ENCODE assay signal across 8 cellular contexts in the genomic region with DNA sequence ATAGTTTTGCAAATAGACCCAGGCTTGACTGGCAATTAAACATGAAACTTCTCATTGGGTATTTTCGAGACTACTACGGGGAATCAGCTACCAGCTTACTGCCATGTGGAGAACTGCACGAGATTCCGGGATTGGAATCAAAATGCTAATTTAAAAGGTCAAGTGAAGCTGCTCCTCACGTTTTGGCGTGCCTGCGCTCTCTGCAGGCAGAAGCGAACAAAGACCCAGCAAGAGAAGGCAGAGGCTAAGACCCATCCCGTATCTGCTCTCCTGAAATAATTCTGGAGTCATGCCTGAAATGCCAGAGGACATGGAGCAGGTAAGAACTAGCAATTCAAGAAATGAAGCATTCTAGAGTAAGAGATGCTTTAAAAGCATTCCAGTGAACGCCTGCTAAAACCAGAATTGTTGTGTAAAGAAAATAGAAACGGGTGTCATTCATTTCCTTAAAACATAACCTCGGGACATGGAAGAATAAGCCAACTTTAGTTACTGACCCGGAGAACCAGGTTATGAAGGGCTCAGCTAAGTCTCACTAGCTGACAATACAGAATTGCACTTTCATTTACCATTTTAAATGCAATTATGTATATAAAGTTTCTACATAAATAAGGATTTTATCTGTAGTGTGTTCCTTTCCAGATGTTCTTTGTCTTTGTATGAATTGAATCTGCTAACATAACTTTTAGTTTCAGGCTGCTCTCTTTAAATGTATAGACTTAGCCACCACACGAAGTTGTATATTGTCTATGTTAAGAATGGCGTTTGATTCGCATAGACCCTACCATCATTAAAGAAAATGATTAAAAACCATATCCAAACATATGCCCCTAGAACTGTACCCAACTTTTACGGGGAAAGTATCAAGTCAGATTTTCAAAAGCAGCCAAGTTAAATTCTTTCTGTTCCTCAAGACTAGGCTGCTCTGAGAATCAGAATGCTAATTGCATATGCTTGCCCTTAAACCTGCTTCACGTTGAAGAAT. TPM values are rescaled to one million over a fixed set of nuclear protein-coding genes. Genes with fewer than 3 reads are reported as not detected.
DNase-seq lines count a peak whose midpoint lies in the region; ATAC-seq lines count a peak whose summit lies in the region.

No MANE protein-coding gene starts in this region.

- H3K27ac ChIP-seq in HUES6 (ENCODE audit: low read depth, low read length) (peak overlapping the region; percentile 97), skeletal muscle tissue (ENCODE audit: low read depth, low read length) (peak overlapping the region; percentile 89)

- H3K4me3 Mint-ChIP-seq in immature natural killer cell = peak overlapping the region; percentile 94 to 100 (median 99)

- peaks cover 6 to 22% (median 20%) of the 10 kb centered on the region in 3 donors for H3K27me3 Mint-ChIP-seq in immature natural killer cell (ENCODE audit: low read depth in 3 of 3)

- peak overlapping the region; percentile 100 for H3K4me3 ChIP-seq in GM08714 (ENCODE audit: low read length)
- peak overlapping the region; percentile 92 for H3K4me3 ChIP-seq in HUES6 (ENCODE audit: low read depth, low read length)
- H3K4me3 ChIP-seq in skeletal muscle tissue (ENCODE audit: low read length in 3 of 3) = peak overlapping the region; percentile 75 to 98 (median 94)

- no peaks in the 10 kb centered on the region for H3K36me3 Mint-ChIP-seq in immature natural killer cell

- H3K9me3 Mint-ChIP-seq in immature natural killer cell = no peaks in the 10 kb centered on the region

- peak overlapping the region; percentile 95 to 100 (median 100) for H3K27ac Mint-ChIP-seq in immature natural killer cell

- H3K36me3 ChIP-seq in HUES6 (ENCODE audit: control insufficient read depth, insufficient read depth, low read length) (no peaks in the 10 kb centered on the region), skeletal muscle tissue (ENCODE audit: control insufficient read depth in 3 of 3, insufficient read depth in 3 of 3, low read length in 3 of 3) (no peaks in the 10 kb centered on the region)

- peaks cover 42 to 57% of the 10 kb centered on the region in 2 donors for H3K4me1 Mint-ChIP-seq in immature natural killer cell

- DNase-seq in SW480 (ENCODE audit: low spot score) (peak; percentile 86), immature natural killer cell (peak; percentile 27 to 45 (median 43))
- peak; percentile 35 for DNase-seq in central memory CD4-positive, alpha-beta T cell

- H3K9me3 ChIP-seq in HUES6 (ENCODE audit: control insufficient read depth, insufficient read depth, low read depth, low read length) = no peaks in the 10 kb centered on the region
- H3K9me3 ChIP-seq in skeletal muscle tissue (ENCODE audit: control insufficient read depth in 3 of 3, low read length in 3 of 3) = no peaks in the 10 kb centered on the region

- H3K27me3 ChIP-seq in HUES6 (ENCODE audit: control insufficient read depth, insufficient read depth, low read length) = no peaks in the 10 kb centered on the region
- no peaks in the 10 kb centered on the region for H3K27me3 ChIP-seq in skeletal muscle tissue (ENCODE audit: control insufficient read depth in 3 of 3, insufficient read depth in 3 of 3, low read length in 3 of 3)

- ATAC-seq in HG03457 (IDR thresholded peaks at IDR 0.05; ENCODE audit: unreplicated experiment) (no peak), GM19351 (IDR thresholded peaks at IDR 0.05; ENCODE audit: unreplicated experiment) (no peak)

- H3K9ac ChIP-seq in HUES6 (ENCODE audit: low read length) (peak overlapping the region; percentile 90), skeletal muscle tissue (ENCODE audit: low read depth in 1 of 3, low read length in 3 of 3) (peak overlapping the region; percentile 84 to 93 (median 85))

- peaks cover 17% of the 10 kb centered on the region for H3K4me1 ChIP-seq in HUES6 (ENCODE audit: control insufficient read depth, insufficient read depth, low read length)
- peaks cover 10 to 33% (median 10%) of the 10 kb centered on the region in 3 donors for H3K4me1 ChIP-seq in skeletal muscle tissue (ENCODE audit: control insufficient read depth in 3 of 3, insufficient read depth in 3 of 3, low read length in 3 of 3)

RNA-seq across cellular contexts. Expression of a gene that starts 2.0 kb away (rescaled TPM):
- polyA plus RNA-seq in immature natural killer cell = 100 to 1,000 TPM; 336 to 512 (median 345) TPM
- total RNA-seq in skeletal muscle tissue = 47.5 TPM

RNA-seq across cellular contexts. Expression of a gene that starts 43.0 kb away (rescaled TPM):
- polyA plus RNA-seq in immature natural killer cell = 1 to 10 TPM in 1 of 3 donors, under 1 TPM in 1, not detected in 1; 0.98 to 1.4 TPM
- total RNA-seq in skeletal muscle tissue = 2.6 TPM

RNA-seq across cellular contexts. Expression of a gene that starts 43.5 kb away (rescaled TPM):
- polyA plus RNA-seq in immature natural killer cell = 10 to 100 TPM; 40.5 to 56.3 (median 43.5) TPM
- 5.7 TPM for total RNA-seq in skeletal muscle tissue

Comparison
In these comparisons a context has a peak if more than half of its experiments do, and no peak if none do; other contexts are left out.
1. DNase-seq: peak in every context shown above with its lines; median percentile 86 in SW480; 43 in immature natural killer cell; 35 in central memory CD4-positive, alpha-beta T cell.